11 cellular contexts compared by ENCODE assay signal in genomic region chr2:64526034-64526433, GRCh38. TPM values are rescaled to one million over a fixed set of nuclear protein-coding genes. Genes with fewer than 3 reads are reported as not detected.
A peak's percentile ranks its signal among the peaks of the same experiment; 100 is the strongest.
DNase-seq lines count a peak whose midpoint lies in the region; ATAC-seq and TF ChIP-seq lines count a peak whose summit lies in the region.
"Had no signal": no experiment of that assay in that cellular context is flagged by ENCODE, and none has a peak within 500 bp of the region (broad histone marks: within the 10 kb centered on the region; RNA-seq: fewer than 3 reads in every experiment).

No MANE protein-coding gene starts in this region.

- peaks cover 40 to 61% (median 48%) of the 10 kb centered on the region in 4 donors for H3K4me1 Mint-ChIP-seq in CD4-positive, alpha-beta memory T cell
- peaks cover 53% of the 10 kb centered on the region for H3K4me1 Mint-ChIP-seq in brain
- peaks cover 33 to 35% of the 10 kb centered on the region in 2 donors for H3K4me1 Mint-ChIP-seq in natural killer cell treated with Interleukin-12 subunit alpha and Interleukin-12 subunit beta and Interleukin-15 and Interleukin-18, amount 100 ng/mL, for 72 hours (ENCODE audit: low read depth in 2 of 2)

- peaks cover 44% of the 10 kb centered on the region for H3K4me1 ChIP-seq in CD4-positive, alpha-beta memory T cell (ENCODE audit: insufficient read depth, low read length)
- peaks cover 21% of the 10 kb centered on the region for H3K4me1 ChIP-seq in mucosa of descending colon (ENCODE audit: low read depth)

- peaks cover 0 to 3% (median 0%) of the 10 kb centered on the region in 8 donors for H3K9me3 Mint-ChIP-seq in CD4-positive, alpha-beta memory T cell
- H3K9me3 Mint-ChIP-seq in brain: peaks cover 0 to 3% (median 0%) of the 10 kb centered on the region in 5 experiments
- no peaks in the 10 kb centered on the region for H3K9me3 Mint-ChIP-seq in natural killer cell treated with Interleukin-12 subunit alpha and Interleukin-12 subunit beta and Interleukin-15 and Interleukin-18, amount 100 ng/mL, for 72 hours

- no peak for DNase-seq in CD4-positive, alpha-beta memory T cell
- DNase-seq in HL-60 (ENCODE audit: low read depth in 1 of 2, low spot score in 1 of 2) (no peak), mucosa of descending colon (no peak), NCI-H774 (lab: John Stamatoyannopoulos, UW) (no peak)
- DNase-seq in natural killer cell treated with Interleukin-12 subunit alpha and Interleukin-12 subunit beta and Interleukin-15 and Interleukin-18, amount 100 ng/mL, for 72 hours (ENCODE audit: low spot score): no peak
- DNase-seq: EL, left colon, NCI-H226 had no signal

- peak overlapping the region in 5 of 7 donors; percentile 24 to 98 (median 97) for H3K27ac Mint-ChIP-seq in CD4-positive, alpha-beta memory T cell
- peak overlapping the region in 3 of 5 experiments; percentile 45 to 96 (median 58) for H3K27ac Mint-ChIP-seq in brain
- H3K27ac Mint-ChIP-seq in natural killer cell treated with Interleukin-12 subunit alpha and Interleukin-12 subunit beta and Interleukin-15 and Interleukin-18, amount 100 ng/mL, for 72 hours: peak overlapping the region; percentile 87 to 100

- no peaks in the 10 kb centered on the region for H3K9me3 ChIP-seq in CD4-positive, alpha-beta memory T cell (ENCODE audit: control insufficient read depth in 1 of 2, low read length in 2 of 2)
- H3K9me3 ChIP-seq in mucosa of descending colon: no peaks in the 10 kb centered on the region

- H3K4me3 ChIP-seq in CD4-positive, alpha-beta memory T cell (ENCODE audit: low read length in 2 of 2): no peak overlapping the region
- H3K4me3 ChIP-seq in HL-60 (replicated peaks; ENCODE audit: insufficient read depth, low read length) (peak overlapping the region; percentile 97), mucosa of descending colon (no peak overlapping the region)

- peak overlapping the region; percentile 99 for H3K4me3 Mint-ChIP-seq in CD4-positive, alpha-beta memory T cell
- peak overlapping the region; percentile 96 to 100 (median 99) for H3K4me3 Mint-ChIP-seq in brain
- peak overlapping the region; percentile 86 for H3K4me3 Mint-ChIP-seq in natural killer cell treated with Interleukin-12 subunit alpha and Interleukin-12 subunit beta and Interleukin-15 and Interleukin-18, amount 100 ng/mL, for 72 hours

- H3K27me3 ChIP-seq in CD4-positive, alpha-beta memory T cell (ENCODE audit: insufficient read depth, low read length): no peaks in the 10 kb centered on the region
- H3K27me3 ChIP-seq in HL-60 (ENCODE audit: insufficient read depth, poor library complexity, severe bottlenecking): no peaks in the 10 kb centered on the region

- peaks cover 5 to 19% of the 10 kb centered on the region in 2 donors for H3K36me3 Mint-ChIP-seq in CD4-positive, alpha-beta memory T cell
- H3K36me3 Mint-ChIP-seq in brain: peaks cover 4% of the 10 kb centered on the region
- peaks cover 4% of the 10 kb centered on the region for H3K36me3 Mint-ChIP-seq in natural killer cell treated with Interleukin-12 subunit alpha and Interleukin-12 subunit beta and Interleukin-15 and Interleukin-18, amount 100 ng/mL, for 72 hours

- no peaks in the 10 kb centered on the region for H3K36me3 ChIP-seq in CD4-positive, alpha-beta memory T cell (ENCODE audit: insufficient read depth, low read length)
- no peaks in the 10 kb centered on the region for H3K36me3 ChIP-seq in mucosa of descending colon (ENCODE audit: low read depth)

- TF ChIP-seq CTCF in HL-60 (IDR thresholded peaks at IDR 0.05; ENCODE audit: insufficient read depth, low read length) (no peak), brain (conservative IDR thresholded peaks at IDR 0.05) (no peak), mucosa of descending colon (IDR thresholded peaks at IDR 0.05) (no peak)

- peaks cover 0 to 2% of the 10 kb centered on the region in 2 donors for H3K27me3 Mint-ChIP-seq in CD4-positive, alpha-beta memory T cell
- peaks cover 4% of the 10 kb centered on the region for H3K27me3 Mint-ChIP-seq in brain
- no peaks in the 10 kb centered on the region for H3K27me3 Mint-ChIP-seq in natural killer cell treated with Interleukin-12 subunit alpha and Interleukin-12 subunit beta and Interleukin-15 and Interleukin-18, amount 100 ng/mL, for 72 hours

- peak overlapping the region; percentile 96 for H3K27ac ChIP-seq in CD4-positive, alpha-beta memory T cell (ENCODE audit: low read depth, low read length)
- H3K27ac ChIP-seq in HL-60 (replicated peaks): peak overlapping the region; percentile 94

- CTCF ChIA-PET in CD4-positive, alpha-beta memory T cell (lab: Charles Lee; ENCODE audit: partially characterized antibody): interaction anchor here (4.3 to 4.9 kb wide), 3 partner anchors 35 to 197 kb away, joined by 39 to 128 read pairs (median 59); no protein-coding TSS in a partner anchor

- POLR2A ChIA-PET in CD4-positive, alpha-beta memory T cell (lab: Charles Lee; ENCODE audit: partially characterized antibody): interaction anchor here (1.2 to 4.5 kb wide), 3 partner anchors 14 to 128 kb away, joined by 3 to 41 read pairs (median 5); partner anchors contain the start of gene SERTAD2

- intact Hi-C loops in CD4-positive, alpha-beta memory T cell (cut with micrococcal nuclease): no loop called here
- intact Hi-C loops in mucosa of descending colon (cut with DNase I, micrococcal nuclease): no loop called here

- no peak for ATAC-seq in natural killer cell treated with Interleukin-12 subunit alpha and Interleukin-12 subunit beta and Interleukin-15 and Interleukin-18, amount 100 ng/mL, for 72 hours
- ATAC-seq in mucosa of descending colon (no peak), HG03095 (IDR thresholded peaks at IDR 0.05; ENCODE audit: unreplicated experiment) (no peak), GM21576 (IDR thresholded peaks at IDR 0.05; ENCODE audit: unreplicated experiment) (no peak)

RNA-seq across cellular contexts. Expression of gene AFTPH, which starts 1.9 kb away (rescaled TPM):
- 10 to 100 TPM; 48.3 to 48.9 TPM for total RNA-seq in CD4-positive, alpha-beta memory T cell
- 10 to 100 TPM; 22.8 to 29.0 TPM for polyA plus RNA-seq in CD4-positive, alpha-beta memory T cell
- 16.2 TPM for polyA plus RNA-seq in brain (ENCODE audit: insufficient read depth, low read depth, low replicate concordance)
- total RNA-seq in natural killer cell treated with Interleukin-12 subunit alpha and Interleukin-12 subunit beta and Interleukin-15 and Interleukin-18, amount 100 ng/mL, for 72 hours: 10 to 100 TPM; 38.7 to 49.0 TPM
- total RNA-seq in mucosa of descending colon: 10 to 100 TPM; 45.9 to 61.2 (median 50.4) TPM
